Comparison of ENCODE assay signal across 17 cellular contexts in genomic region chr3:123628996-123629746, GRCh38. TPM values are rescaled to one million over a fixed set of nuclear protein-coding genes. Genes with fewer than 3 reads are reported as not detected.
A peak's percentile ranks its signal among the peaks of the same experiment; 100 is the strongest.
DNase-seq lines count a peak whose midpoint lies in the region; ATAC-seq, FAIRE-seq and TF ChIP-seq lines count a peak whose summit lies in the region.
"Had no signal": no experiment of that assay in that cellular context is flagged by ENCODE, and none has a peak within 500 bp of the region (broad histone marks: within the 10 kb centered on the region; RNA-seq: fewer than 3 reads in every experiment).

No MANE protein-coding gene starts in this region.

- H3K27ac ChIP-seq in K562 (ENCODE audit: extremely low read depth, low read depth, low read length) (no peak overlapping the region), gastroesophageal sphincter (peak overlapping the region; percentile 16 to 96 (median 93)), rectal smooth muscle tissue (ENCODE audit: low read depth, low read length) (peak overlapping the region; percentile 80), transverse colon (peak overlapping the region in 3 of 4 donors; percentile 66 to 81 (median 78)), SJCRH30 (no peak overlapping the region)

- CTCF ChIA-PET in K562 (lab: Yijun Ruan, JAX; ENCODE audit: low intra/inter-chr PET ratio): no interaction called here

- H3K4me3 ChIP-seq in K562 (no peak overlapping the region), gastroesophageal sphincter (no peak overlapping the region), rectal smooth muscle tissue (ENCODE audit: low read length) (no peak overlapping the region), transverse colon (no peak overlapping the region), SJCRH30 (no peak overlapping the region)

- POLR2A ChIA-PET in K562 (lab: Yijun Ruan, JAX): interaction anchor here (0.6 kb wide), 1 partner anchor 183 kb away, joined by 4 read pairs; no protein-coding TSS in a partner anchor

- H4K20me1 ChIP-seq in K562 (replicated peaks; ENCODE audit: control insufficient read depth, insufficient read depth, low read length): peaks cover 4% of the 10 kb centered on the region

- no peak for TF ChIP-seq RAD21 in K562 (CRISPR knock-in tag; conservative IDR thresholded peaks at IDR 0.05 in 1 of 2, IDR thresholded peaks at IDR 0.05 in 1 of 2)

- H2AFZ ChIP-seq in K562 (ENCODE audit: low read depth, low read length): no peak overlapping the region

- H3K9me1 ChIP-seq in K562 (ENCODE audit: control insufficient read depth, insufficient read depth, low read length): no peaks in the 10 kb centered on the region

- H3K9me3 ChIP-seq in K562 (replicated peaks; ENCODE audit: control insufficient read depth, insufficient read depth, low read depth, low read length): no peaks in the 10 kb centered on the region
- no peaks in the 10 kb centered on the region for H3K9me3 ChIP-seq in gastroesophageal sphincter
- H3K9me3 ChIP-seq in transverse colon: no peaks in the 10 kb centered on the region
- no peaks in the 10 kb centered on the region for H3K9me3 ChIP-seq in SJCRH30 (replicated peaks)
- H3K9me3 ChIP-seq: BE2C had no signal

- TF ChIP-seq CTCF in K562 (IDR thresholded peaks at IDR 0.05 in 2 of 3, conservative IDR thresholded peaks at IDR 0.05 in 1 of 3; ENCODE audit: insufficient read depth in 2 of 3, low read depth in 1 of 3, low read length in 3 of 3) (no peak), gastroesophageal sphincter (IDR thresholded peaks at IDR 0.05) (no peak), transverse colon (IDR thresholded peaks at IDR 0.05) (no peak), D721Med (IDR thresholded peaks at IDR 0.05; ENCODE audit: insufficient read depth, missing control alignments) (no peak)

- H3K27me3 ChIP-seq in K562 (ENCODE audit: control insufficient read depth in 2 of 2, insufficient read depth in 2 of 2, low read length in 2 of 2) (peaks cover 0 to 19% of the 10 kb centered on the region in 2 experiments; a peak in 2 of 5 replicates), gastroesophageal sphincter (no peaks in the 10 kb centered on the region), rectal smooth muscle tissue (ENCODE audit: control insufficient read depth, insufficient read depth, low read length) (no peaks in the 10 kb centered on the region), transverse colon (no peaks in the 10 kb centered on the region), SJCRH30 (no peaks in the 10 kb centered on the region)
- H3K27me3 ChIP-seq: BE2C had no signal

- TF ChIP-seq EP300 in K562 (IDR thresholded peaks at IDR 0.05; ENCODE audit: low read length): no peak
- no peak for TF ChIP-seq EP300 in gastroesophageal sphincter (IDR thresholded peaks at IDR 0.05)
- no peak for TF ChIP-seq EP300 in transverse colon (IDR thresholded peaks at IDR 0.05; ENCODE audit: low read depth)

- intact Hi-C loops in K562 (cut with micrococcal nuclease) (no loop called here), transverse colon (cut with DNase I; ENCODE audit: low total_unique reads) (no loop called here)

- 9% methylated on average over 14 of the region's 22 CpGs for WGBS in K562 (ENCODE audit: insufficient coverage, low coverage, missing lambda C conversion rate)
- 70 to 81% methylated on average over 2 to 17 of the region's 22 CpGs for WGBS in gastroesophageal sphincter (ENCODE audit: low coverage in 1 of 2), 2 donors
- WGBS in transverse colon (ENCODE audit: low coverage in 1 of 2), 2 donors: 91 to 93% methylated on average over 6 to 22 of the region's 22 CpGs

- no peak overlapping the region for H3K4me2 ChIP-seq in K562 (ENCODE audit: insufficient read depth, low read length)

- no peak for DNase-seq in K562 (ENCODE audit: extremely low read depth in 1 of 4, low spot score in 3 of 4)
- no peak for DNase-seq in transverse colon
- no peak for DNase-seq in D721Med (ENCODE audit: insufficient read length, low spot score)
- DNase-seq in SJCRH30: no peak
- no peak for DNase-seq in glomerular visceral epithelial cell (ENCODE audit: extremely low spot score)
- DNase-seq: BE2C; CD8-positive, alpha-beta T cell; DND-41; GDM1; HCEC 1CT had no signal

- no peak overlapping the region for H3K9ac ChIP-seq in K562 (ENCODE audit: insufficient read depth in 1 of 2, low read depth in 2 of 2, low read length in 2 of 2)
- H3K9ac ChIP-seq in rectal smooth muscle tissue (ENCODE audit: low read length): peak overlapping the region; percentile 25

- in situ Hi-C loops in K562 (cut with MboI) (no loop called here), transverse colon (cut with MboI; ENCODE audit: low pct_ligation_motif_present in 1 of 4, low pct_unique_long_range_greater_than_20kb in 1 of 4, low sequenced_read_pairs in 3 of 4) (no loop called here)

- no peaks in the 10 kb centered on the region for H3K79me2 ChIP-seq in K562 (ENCODE audit: control insufficient read depth, insufficient read depth, low read length)

- TF ChIP-seq POLR2A in K562 (conservative IDR thresholded peaks at IDR 0.05): no peak
- TF ChIP-seq POLR2A in gastroesophageal sphincter (IDR thresholded peaks at IDR 0.05): no peak
- TF ChIP-seq POLR2A in transverse colon (IDR thresholded peaks at IDR 0.05): no peak

- H3K4me1 ChIP-seq in K562 (replicated peaks in 1 of 2; ENCODE audit: control insufficient read depth in 2 of 2, insufficient read depth in 2 of 2, low read length in 2 of 2) (peaks cover 0 to 5% of the 10 kb centered on the region in 2 experiments; a peak in 2 of 5 replicates), gastroesophageal sphincter (peaks cover 8 to 87% (median 16%) of the 10 kb centered on the region in 3 donors), rectal smooth muscle tissue (ENCODE audit: control insufficient read depth, insufficient read depth, low read length) (peaks cover 26% of the 10 kb centered on the region), transverse colon (peaks cover 0 to 13% (median 8%) of the 10 kb centered on the region in 4 donors), SJCRH30 (peaks cover 27% of the 10 kb centered on the region)
- H3K4me1 ChIP-seq: BE2C had no signal

- FAIRE-seq in K562 (lab: Jason Lieb, UNC) (no peak), D721Med (lab: Jason Lieb, UNC) (no peak)
- FAIRE-seq: A204.1, GM12892, HepG2, HTR-8/SVneo had no signal

- no peak for ATAC-seq in K562
- no peak for ATAC-seq in gastroesophageal sphincter
- no peak for ATAC-seq in GM18868 (IDR thresholded peaks at IDR 0.05; ENCODE audit: unreplicated experiment)
- ATAC-seq: CD8-positive, alpha-beta T cell had no signal

- no TSS peak for BruUV-seq in K562 (replicated peaks; lab: Mats Ljungman, UMichigan)

- H3K36me3 ChIP-seq in K562 (ENCODE audit: control insufficient read depth, insufficient read depth, low read length) (no peaks in the 10 kb centered on the region), gastroesophageal sphincter (peaks cover 0 to 87% of the 10 kb centered on the region in 2 donors), rectal smooth muscle tissue (ENCODE audit: control insufficient read depth, insufficient read depth, low read length) (peaks cover 5% of the 10 kb centered on the region), transverse colon (peaks cover 0 to 10% (median 0%) of the 10 kb centered on the region in 4 donors), SJCRH30 (no peaks in the 10 kb centered on the region)
- H3K36me3 ChIP-seq: BE2C had no signal

TF ChIP-seq in K562, 482 proteins besides CTCF, POLR2A, EP300 and RAD21 (continues in another document):
- TF ChIP-seq, protein P1, sequence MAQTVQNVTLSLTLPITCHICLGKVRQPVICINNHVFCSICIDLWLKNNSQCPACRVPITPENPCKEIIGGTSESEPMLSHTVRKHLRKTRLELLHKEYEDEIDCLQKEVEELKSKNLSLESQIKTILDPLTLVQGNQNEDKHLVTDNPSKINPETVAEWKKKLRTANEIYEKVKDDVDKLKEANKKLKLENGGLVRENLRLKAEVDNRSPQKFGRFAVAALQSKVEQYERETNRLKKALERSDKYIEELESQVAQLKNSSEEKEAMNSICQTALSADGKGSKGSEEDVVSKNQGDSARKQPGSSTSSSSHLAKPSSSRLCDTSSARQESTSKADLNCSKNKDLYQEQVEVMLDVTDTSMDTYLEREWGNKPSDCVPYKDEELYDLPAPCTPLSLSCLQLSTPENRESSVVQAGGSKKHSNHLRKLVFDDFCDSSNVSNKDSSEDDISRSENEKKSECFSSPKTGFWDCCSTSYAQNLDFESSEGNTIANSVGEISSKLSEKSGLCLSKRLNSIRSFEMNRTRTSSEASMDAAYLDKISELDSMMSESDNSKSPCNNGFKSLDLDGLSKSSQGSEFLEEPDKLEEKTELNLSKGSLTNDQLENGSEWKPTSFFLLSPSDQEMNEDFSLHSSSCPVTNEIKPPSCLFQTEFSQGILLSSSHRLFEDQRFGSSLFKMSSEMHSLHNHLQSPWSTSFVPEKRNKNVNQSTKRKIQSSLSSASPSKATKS (CRISPR knock-in tag; IDR thresholded peaks at IDR 0.05): no peak
- TF ChIP-seq CBFA2T3 (IDR thresholded peaks at IDR 0.05) (0 out of 2 replicates have a peak, but pooled peaks have one; percentile 4), PTRF (tag; IDR thresholded peaks at IDR 0.05) (no peak), TEAD4 (IDR thresholded peaks at IDR 0.05; ENCODE audit: low read length) (0 out of 2 replicates have a peak, but pooled peaks have one; percentile 14), TEAD4 (CRISPR knock-in tag; IDR thresholded peaks at IDR 0.05; ENCODE audit: borderline replicate concordance) (no peak), KAT8 (IDR thresholded peaks at IDR 0.05; ENCODE audit: low read depth) (no peak), FOXJ2 (tag; IDR thresholded peaks at IDR 0.05) (no peak)

RNA-seq across cellular contexts. Expression of gene HACD2, which starts 44.3 kb away (rescaled TPM):
- total RNA-seq in K562 (2011; cell fraction: chromatin; rRNA removed; ENCODE audit: low replicate concordance): 9.5 and 17.7 TPM in 2 replicates
- total RNA-seq in K562 (2011; cell fraction: nucleolus; rRNA removed): 5.0 and 6.0 TPM in 2 replicates
- total RNA-seq in K562 (2011; cell fraction: nucleoplasm; rRNA removed): 9.4 and 14.8 TPM in 2 replicates
- total RNA-seq in K562 (2014; rRNA removed) (1.3 and 2.8 TPM in 2 replicates), K562 (2014; rRNA removed; fragmentation: Illumina TruSeq; extraction: Trizol) (4.0 and 4.6 TPM in 2 replicates), K562 (2015; rRNA removed; fragmentation: Illumina TruSeq; extraction: Trizol) (3.0 and 4.2 TPM in 2 replicates), K562 (2021) (3.7 and 4.9 TPM in 2 replicates), gastroesophageal sphincter (10 to 100 TPM; 21.3 to 36.7 (median 28.1) TPM), transverse colon (10 to 100 TPM; 11.9 to 70.5 (median 48.2) TPM)
- polyA plus RNA-seq in K562 (2011; rRNA removed) (10.5 TPM in 2 replicates), K562 (2014; fragmentation: Illumina TruSeq; extraction: Trizol) (4.7 TPM in 2 replicates), K562 (2014; fragmentation: Nextera tagmentation; extraction: Ambion mirVana) (1 to 10 TPM; 1.3 to 1.6 TPM), K562 (2014; rRNA removed) (3.8 and 5.5 TPM in 2 replicates)
- polyA plus RNA-seq in K562 (2011; cell fraction: cytosol; rRNA removed): 2.3 and 4.5 TPM in 2 replicates
- polyA plus RNA-seq in K562 (2011; cell fraction: nucleus; rRNA removed): 8.9 and 13.4 TPM in 2 replicates
- polyA plus RNA-seq in K562 (2012): 2.6 and 3.2 TPM in 2 replicates
- 10.6 and 11.2 TPM in 2 replicates for polyA minus RNA-seq in K562 (2011; rRNA and poly(A)+ RNA removed)
- polyA minus RNA-seq in K562 (2011; cell fraction: cytosol; rRNA and poly(A)+ RNA removed): 3.8 and 5.9 TPM in 2 replicates
- 3.9 and 7.2 TPM in 2 replicates for polyA minus RNA-seq in K562 (2011; cell fraction: nucleus; rRNA and poly(A)+ RNA removed)
- total RNA-seq in SJCRH30 (2014; rRNA removed; shearing (Covaris generic)): 34.2 and 37.0 TPM in 2 replicates

Comparison
In these comparisons a context has a peak if more than half of its experiments do, and no peak if none do; other contexts are left out.
1. H3K27ac ChIP-seq: peak in gastroesophageal sphincter (4 of 4), rectal smooth muscle tissue (single experiment) and transverse colon (3 of 4); none in K562 (single experiment) and SJCRH30 (single experiment).